ENCODE assay signal across 9 cellular contexts in genomic region chr4:127357765-127358164, GRCh38.
"Had no signal": no experiment of that assay in that cellular context is flagged by ENCODE, and none has a peak within 500 bp of the region (broad histone marks: within the 10 kb centered on the region; RNA-seq: fewer than 3 reads in every experiment).

No MANE protein-coding gene starts in this region.

- H3K9ac ChIP-seq: KMS-11 had no signal

- DNase-seq: H7, HFFc6, Karpas-422, KBM-7 had no signal

- H3K4me1 ChIP-seq: HAP-1 had no signal

- H3K9me3 ChIP-seq: HAP-1 had no signal

- H2AFZ ChIP-seq: GM23338 had no signal

- H3K4me2 ChIP-seq: GM23338, KMS-11 had no signal

- H3K4me3 ChIP-seq: GM23338, HAP-1 had no signal

- FAIRE-seq: HTR-8/SVneo had no signal

- H3K36me3 ChIP-seq: HAP-1 had no signal

- H3K27ac ChIP-seq: KMS-11 had no signal

- ATAC-seq: GM23338, HCT116 had no signal
